Comparison of ENCODE assay signal across 8 cellular contexts in the genomic region with DNA sequence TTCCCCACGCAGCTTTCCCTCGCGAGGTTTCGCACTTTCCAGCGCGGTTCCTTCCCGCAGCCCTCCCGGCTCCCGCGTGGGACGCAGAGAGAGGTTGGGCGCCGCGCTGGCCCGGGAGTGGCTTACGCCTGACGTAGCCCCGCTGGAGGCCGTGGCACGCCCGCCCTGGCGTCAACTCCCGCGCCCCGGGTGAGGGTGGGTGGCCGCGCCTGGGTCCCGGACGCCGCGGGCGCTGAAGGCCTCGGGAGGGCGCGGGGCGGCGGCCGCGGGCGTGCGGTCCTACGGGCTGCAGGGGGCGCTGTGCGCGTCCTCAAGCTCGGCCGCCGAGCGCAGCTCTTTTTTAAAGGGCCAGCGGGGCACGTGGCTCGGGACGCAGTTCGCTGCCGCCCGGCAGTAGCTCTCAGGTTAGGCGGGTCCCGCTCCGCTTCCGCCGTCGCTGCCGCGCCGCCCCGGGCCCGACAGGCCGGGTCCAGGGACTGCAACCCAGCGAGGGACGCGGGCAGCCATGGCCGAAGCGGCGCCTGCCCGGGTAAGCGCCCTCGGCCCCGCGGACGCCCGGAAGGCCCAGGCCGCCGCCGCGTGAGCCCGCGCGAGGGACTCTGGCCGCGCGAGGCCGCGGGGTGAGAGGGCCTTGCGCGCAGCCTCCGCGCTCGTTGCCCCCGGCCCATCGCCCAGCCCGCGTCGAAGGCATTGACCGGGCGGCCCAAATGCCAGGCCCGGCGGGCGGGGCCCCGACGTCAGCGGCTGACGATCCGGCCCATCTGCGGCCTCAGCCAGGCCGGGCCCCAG. TPM values are rescaled to one million over a fixed set of nuclear protein-coding genes. Genes with fewer than 3 reads are reported as not detected.
DNase-seq lines count a peak whose midpoint lies in the region; ATAC-seq and TF ChIP-seq lines count a peak whose summit lies in the region.

Gene ZNF783, plus strand, starts transcription at position 368 of the 789 bp plus-strand sequence. Its CDS starts 138 bp downstream, at position 506.

- H3K36me3 Mint-ChIP-seq in activated CD4-positive, alpha-beta T cell treated with anti-CD3 and anti-CD28 coated beads, Interleukin-2, amount 10 ng/mL, durations not matched to agents 7 days and 5 days (ENCODE audit: low read depth) = peaks cover 17% of the 10 kb centered on the region
- peaks cover 34% of the 10 kb centered on the region for H3K36me3 Mint-ChIP-seq in dendritic cell treated with granulocyte-macrophage colony-stimulating factor and Interleukin-4, amounts not matched to agents 40 ng/mL and 50 ng/mL, for 4 days (ENCODE audit: low read depth)

- H3K27me3 Mint-ChIP-seq in activated CD4-positive, alpha-beta T cell treated with anti-CD3 and anti-CD28 coated beads, Interleukin-2, amount 10 ng/mL, durations not matched to agents 7 days and 5 days = no peaks in the 10 kb centered on the region
- no peaks in the 10 kb centered on the region for H3K27me3 Mint-ChIP-seq in dendritic cell treated with granulocyte-macrophage colony-stimulating factor and Interleukin-4, amounts not matched to agents 40 ng/mL and 50 ng/mL, for 4 days

- H3K27ac ChIP-seq in liver (ENCODE audit: low read depth in 1 of 2, low read length in 2 of 2) = peak within 1 kb of the TSS; percentile 70

- no peaks in the 10 kb centered on the region for H3K9me3 ChIP-seq in liver (ENCODE audit: control insufficient read depth in 4 of 4, low read length in 3 of 4)

- TF ChIP-seq RAD21 in liver (IDR thresholded peaks at IDR 0.05) = peak; percentile 23 to 58

- ATAC-seq in GM19043 (IDR thresholded peaks at IDR 0.05; ENCODE audit: low read depth, unreplicated experiment) (peak; percentile 83), HG03354 (IDR thresholded peaks at IDR 0.05; ENCODE audit: poor library complexity, severe bottlenecking, unreplicated experiment) (peak; percentile 87)

- TF ChIP-seq CTCF in BJ (IDR thresholded peaks at IDR 0.05; ENCODE audit: insufficient read depth, low read depth, low read length) = peak; percentile 47
- peak; percentile 81 for TF ChIP-seq CTCF in liver (IDR thresholded peaks at IDR 0.05; ENCODE audit: low read depth, low read length, missing input control)

- H3K4me3 Mint-ChIP-seq in activated CD4-positive, alpha-beta T cell treated with anti-CD3 and anti-CD28 coated beads, Interleukin-2, amount 10 ng/mL, durations not matched to agents 7 days and 5 days = peak within 1 kb of the TSS; percentile 78
- peak within 1 kb of the TSS; percentile 90 for H3K4me3 Mint-ChIP-seq in dendritic cell treated with granulocyte-macrophage colony-stimulating factor and Interleukin-4, amounts not matched to agents 40 ng/mL and 50 ng/mL, for 4 days

- intact Hi-C loops in dendritic cell treated with granulocyte-macrophage colony-stimulating factor and Interleukin-4, amounts not matched to agents 40 ng/mL and 50 ng/mL, for 4 days (cut with micrococcal nuclease) = loop anchor here (2.0 to 5.0 kb wide), 2 partner anchors 115 to 363 kb away; partner anchors contain the start of gene ZNF398

- WGBS in liver = 1% methylated on average over 115 of the region's 115 CpGs

- H3K36me3 ChIP-seq in BJ (ENCODE audit: control insufficient read depth, insufficient read depth, low read length) (peaks cover 11% of the 10 kb centered on the region), liver (ENCODE audit: control insufficient read depth in 4 of 4, insufficient read depth in 3 of 4, low read depth in 1 of 4, low read length in 3 of 4) (peaks cover 5 to 11% (median 8%) of the 10 kb centered on the region in 4 donors)

- H3K27ac Mint-ChIP-seq in activated CD4-positive, alpha-beta T cell treated with anti-CD3 and anti-CD28 coated beads, Interleukin-2, amount 10 ng/mL, durations not matched to agents 7 days and 5 days = peak within 1 kb of the TSS; percentile 90
- H3K27ac Mint-ChIP-seq in dendritic cell treated with granulocyte-macrophage colony-stimulating factor and Interleukin-4, amounts not matched to agents 40 ng/mL and 50 ng/mL, for 4 days = peak within 1 kb of the TSS; percentile 89

- H3K9ac ChIP-seq in liver (ENCODE audit: low read depth in 1 of 2, low read length in 2 of 2) = peak within 1 kb of the TSS in 1 of 2 donors; percentile 81

- H3K4me1 ChIP-seq in liver (ENCODE audit: control insufficient read depth in 4 of 4, insufficient read depth in 4 of 4, low read length in 3 of 4) = peaks cover 0 to 13% (median 9%) of the 10 kb centered on the region in 4 donors

- H3K4me3 ChIP-seq in BJ (ENCODE audit: low read depth, low read length) = peak within 1 kb of the TSS; percentile 61
- peak within 1 kb of the TSS; percentile 23 to 77 (median 40) for H3K4me3 ChIP-seq in liver (ENCODE audit: low read depth in 1 of 3, low read length in 3 of 3)

- POLR2A ChIA-PET in BJ (lab: Charles Lee) = no interaction called here
- POLR2A ChIA-PET in activated CD4-positive, alpha-beta T cell treated with anti-CD3 and anti-CD28 coated beads, Interleukin-2, amount 10 ng/mL, durations not matched to agents 7 days and 5 days (lab: Charles Lee) = interaction anchor here (0.6 to 1.5 kb wide), 3 partner anchors 23 to 363 kb away, joined by 3 to 4 read pairs (median 3); partner anchors contain the start of gene ZNF398

- DNase-seq in BJ (ENCODE audit: low read depth) (peak; percentile 40), NCI-H510A treated with DMSO at 0.1 percent for 48 hours (lab: John Stamatoyannopoulos, UW) (peak; percentile 16)
- DNase-seq in activated CD4-positive, alpha-beta T cell treated with anti-CD3 and anti-CD28 coated beads, Interleukin-2, amount 10 ng/mL, durations not matched to agents 7 days and 5 days = peak; percentile 83
- peak; percentile 83 for DNase-seq in stimulated activated CD4-positive, alpha-beta T cell treated with anti-CD3 and anti-CD28 coated beads, Interleukin-4, amount 100 ng/mL, for 1 hour

- CTCF ChIA-PET in BJ (lab: Yijun Ruan, JAX) = interaction anchor here (0.6 to 2.7 kb wide), 14 partner anchors 9 to 480 kb away, joined by 3 to 22 read pairs (median 4); partner anchors contain the start of gene ZNF398
- CTCF ChIA-PET in activated CD4-positive, alpha-beta T cell treated with anti-CD3 and anti-CD28 coated beads, Interleukin-2, amount 10 ng/mL, durations not matched to agents 7 days and 5 days (lab: Charles Lee) = interaction anchor here (0.6 to 2.7 kb wide), 42 partner anchors 9 to 480 kb away, joined by 3 to 47 read pairs (median 4); partner anchors contain the start of genes ZNF282 and ZNF398

- H3K9me3 Mint-ChIP-seq in activated CD4-positive, alpha-beta T cell treated with anti-CD3 and anti-CD28 coated beads, Interleukin-2, amount 10 ng/mL, durations not matched to agents 7 days and 5 days = no peaks in the 10 kb centered on the region
- no peaks in the 10 kb centered on the region for H3K9me3 Mint-ChIP-seq in dendritic cell treated with granulocyte-macrophage colony-stimulating factor and Interleukin-4, amounts not matched to agents 40 ng/mL and 50 ng/mL, for 4 days

- H3K27me3 ChIP-seq in BJ (ENCODE audit: control insufficient read depth, insufficient read depth, low read length) = no peaks in the 10 kb centered on the region
- H3K27me3 ChIP-seq in liver (ENCODE audit: control insufficient read depth in 4 of 4, insufficient read depth in 4 of 4, low read length in 3 of 4) = no peaks in the 10 kb centered on the region

- peaks cover 33% of the 10 kb centered on the region for H3K4me1 Mint-ChIP-seq in activated CD4-positive, alpha-beta T cell treated with anti-CD3 and anti-CD28 coated beads, Interleukin-2, amount 10 ng/mL, durations not matched to agents 7 days and 5 days
- H3K4me1 Mint-ChIP-seq in dendritic cell treated with granulocyte-macrophage colony-stimulating factor and Interleukin-4, amounts not matched to agents 40 ng/mL and 50 ng/mL, for 4 days (ENCODE audit: low read depth) = peaks cover 32% of the 10 kb centered on the region

TF ChIP-seq in liver, 16 proteins besides CTCF, POLR2A, EP300 and RAD21:
- no peak for TF ChIP-seq HNF4G (IDR thresholded peaks at IDR 0.05)
- peak; percentile 12 for TF ChIP-seq SP1 (IDR thresholded peaks at IDR 0.05)

RNA-seq across cellular contexts. Expression of gene ZNF783, which starts in this region (rescaled TPM):
- 5.9 and 6.9 TPM in 2 replicates for polyA plus RNA-seq in BJ (2011; rRNA removed)
- polyA minus RNA-seq in BJ (2011; rRNA and poly(A)+ RNA removed) = 5.7 and 6.7 TPM in 2 replicates
- 10 to 100 TPM; 19.0 to 21.7 TPM for total RNA-seq in activated CD4-positive, alpha-beta T cell treated with anti-CD3 and anti-CD28 coated beads, Interleukin-2, amount 10 ng/mL, durations not matched to agents 7 days and 5 days
- total RNA-seq in liver = 1 to 10 TPM; 2.0 to 4.3 TPM
- 1 to 10 TPM; 1.5 to 1.7 TPM for polyA plus RNA-seq in liver

Comparison
In these comparisons a context has a peak if more than half of its experiments do, and no peak if none do; other contexts are left out.
1. Peak in every context shown above with its lines: DNase-seq, ATAC-seq, H3K4me3 ChIP-seq and H3K27ac ChIP-seq.
2. DNase-seq: peak in every context shown above with its lines; median percentile 83 in activated CD4-positive, alpha-beta T cell treated with anti-CD3 and anti-CD28 coated beads, Interleukin-2, amount 10 ng/mL, durations not matched to agents 7 days and 5 days; 83 in stimulated activated CD4-positive, alpha-beta T cell treated with anti-CD3 and anti-CD28 coated beads, Interleukin-4, amount 100 ng/mL, for 1 hour; 40 in BJ; 16 in NCI-H510A treated with DMSO at 0.1 percent for 48 hours.